Comparison of ENCODE assay signal across 14 cellular contexts in genomic region chr16:56870271-56870888, GRCh38. TPM values are rescaled to one million over a fixed set of nuclear protein-coding genes. Genes with fewer than 3 reads are reported as not detected.
DNase-seq lines count a peak whose midpoint lies in the region; ATAC-seq, FAIRE-seq and TF ChIP-seq lines count a peak whose summit lies in the region.
"Had no signal": no experiment of that assay in that cellular context is flagged by ENCODE, and none has a peak within 500 bp of the region (broad histone marks: within the 10 kb centered on the region; RNA-seq: fewer than 3 reads in every experiment).

No MANE protein-coding gene starts in this region.

- H3K4me3 ChIP-seq in KMS-11 (IDR thresholded peaks at IDR 0.05; ENCODE audit: insufficient read depth, low read depth, low read length) (no peak overlapping the region), osteoblast (ENCODE audit: insufficient read depth, low read length) (no peak overlapping the region)

- no peak overlapping the region for H3K9ac ChIP-seq in KMS-11

- peak overlapping the region; percentile 29 for H3K27ac Mint-ChIP-seq in dendritic cell treated with granulocyte-macrophage colony-stimulating factor and Interleukin-4, amounts not matched to agents 40 ng/mL and 50 ng/mL, for 4 days
- peak overlapping the region; percentile 97 for H3K27ac Mint-ChIP-seq in stimulated activated naive B cell treated with anti-CD40 and anti-IgM and Interleukin-4, amounts not matched to agents 10 μg/mL and 1 μg/mL and 100 μg/mL, for 72 hours

- TF ChIP-seq CTCF in KMS-11 (conservative IDR thresholded peaks at IDR 0.05; ENCODE audit: low read depth, low read length) (no peak), osteoblast (IDR thresholded peaks at IDR 0.05; ENCODE audit: extremely low read depth, low read depth, low read length) (no peak)

- ATAC-seq in stimulated activated naive B cell treated with anti-CD40 and anti-IgM and Interleukin-4, amounts not matched to agents 10 μg/mL and 1 μg/mL and 100 μg/mL, for 72 hours (replicated peaks) = peak; percentile 72 to 80

- H3K27ac ChIP-seq in KMS-11 (peak overlapping the region; percentile 52; the same call in 1 of the 2 replicates), osteoblast (ENCODE audit: low read depth, low read length) (no peak overlapping the region)

- H4K20me1 ChIP-seq in KMS-11 (ENCODE audit: insufficient read depth) (no peaks in the 10 kb centered on the region), osteoblast (ENCODE audit: insufficient read depth, low read length) (no peaks in the 10 kb centered on the region)

- H3K4me2 ChIP-seq in KMS-11 (peak overlapping the region; percentile 82; the same call in 1 of the 2 replicates), osteoblast (ENCODE audit: insufficient read depth, low read length) (no peak overlapping the region)

- H3K27me3 ChIP-seq in KMS-11 (ENCODE audit: insufficient read depth, low read depth) (no peaks in the 10 kb centered on the region), osteoblast (ENCODE audit: insufficient read depth, low read length) (no peaks in the 10 kb centered on the region)
- H3K27me3 ChIP-seq: BE2C had no signal

- H3K36me3 ChIP-seq in KMS-11 (ENCODE audit: insufficient read depth) (no peaks in the 10 kb centered on the region), osteoblast (ENCODE audit: insufficient read depth, low read length) (no peaks in the 10 kb centered on the region)
- H3K36me3 ChIP-seq: BE2C had no signal

- no peaks in the 10 kb centered on the region for H3K36me3 Mint-ChIP-seq in dendritic cell treated with granulocyte-macrophage colony-stimulating factor and Interleukin-4, amounts not matched to agents 40 ng/mL and 50 ng/mL, for 4 days (ENCODE audit: low read depth)
- peaks cover 2 to 16% of the 10 kb centered on the region in 2 donors for H3K36me3 Mint-ChIP-seq in stimulated activated naive B cell treated with anti-CD40 and anti-IgM and Interleukin-4, amounts not matched to agents 10 μg/mL and 1 μg/mL and 100 μg/mL, for 72 hours
- H3K36me3 Mint-ChIP-seq: CD8-positive, alpha-beta memory T cell had no signal

- peak; percentile 23 for FAIRE-seq in GM19239 (lab: Jason Lieb, UNC)

- DNase-seq in GM19239 (ENCODE audit: insufficient read length, low spot score) (no peak), osteoblast (ENCODE audit: insufficient read length, low spot score, missing footprints) (no peak), activated gamma-delta T cell treated with Interleukin-2 at 50 U/mL for 16 hours (no peak)
- DNase-seq in stimulated activated naive B cell treated with anti-CD40 and anti-IgM and Interleukin-4, amounts not matched to agents 10 μg/mL and 1 μg/mL and 100 μg/mL, for 72 hours = peak; percentile 54
- DNase-seq in stimulated activated naive CD4-positive, alpha-beta T cell treated with Interleukin-2 at 50 U/mL for 16 hours (lab: John Stamatoyannopoulos, UW) = no peak
- DNase-seq: NCI-H1436, NCI-H2029 treated with DMSO at 0.1 percent for 48 hours, NCI-H510A had no signal

- no peak overlapping the region for H3K4me3 Mint-ChIP-seq in dendritic cell treated with granulocyte-macrophage colony-stimulating factor and Interleukin-4, amounts not matched to agents 40 ng/mL and 50 ng/mL, for 4 days
- H3K4me3 Mint-ChIP-seq in stimulated activated naive B cell treated with anti-CD40 and anti-IgM and Interleukin-4, amounts not matched to agents 10 μg/mL and 1 μg/mL and 100 μg/mL, for 72 hours = peak overlapping the region; percentile 80 to 82
- H3K4me3 Mint-ChIP-seq: CD8-positive, alpha-beta memory T cell had no signal

- peaks cover 57% of the 10 kb centered on the region for H3K4me1 Mint-ChIP-seq in dendritic cell treated with granulocyte-macrophage colony-stimulating factor and Interleukin-4, amounts not matched to agents 40 ng/mL and 50 ng/mL, for 4 days (ENCODE audit: low read depth)
- H3K4me1 Mint-ChIP-seq in stimulated activated naive B cell treated with anti-CD40 and anti-IgM and Interleukin-4, amounts not matched to agents 10 μg/mL and 1 μg/mL and 100 μg/mL, for 72 hours = peaks cover 47 to 69% of the 10 kb centered on the region in 2 donors

- H3K4me1 ChIP-seq in KMS-11 (ENCODE audit: low read depth, poor library complexity, severe bottlenecking) (peaks cover 53% of the 10 kb centered on the region), osteoblast (ENCODE audit: insufficient read depth, low read length) (no peaks in the 10 kb centered on the region)

- intact Hi-C loops in dendritic cell treated with granulocyte-macrophage colony-stimulating factor and Interleukin-4, amounts not matched to agents 40 ng/mL and 50 ng/mL, for 4 days (cut with micrococcal nuclease) = loop anchor here (5.0 kb wide), 1 partner anchor 42 kb away; no protein-coding TSS in a partner anchor

- peaks cover 31% of the 10 kb centered on the region for H3K27me3 Mint-ChIP-seq in dendritic cell treated with granulocyte-macrophage colony-stimulating factor and Interleukin-4, amounts not matched to agents 40 ng/mL and 50 ng/mL, for 4 days
- no peaks in the 10 kb centered on the region for H3K27me3 Mint-ChIP-seq in stimulated activated naive B cell treated with anti-CD40 and anti-IgM and Interleukin-4, amounts not matched to agents 10 μg/mL and 1 μg/mL and 100 μg/mL, for 72 hours
- H3K27me3 Mint-ChIP-seq: CD8-positive, alpha-beta memory T cell had no signal

- no peaks in the 10 kb centered on the region for H3K9me3 ChIP-seq in osteoblast (ENCODE audit: low read depth, low read length)
- H3K9me3 ChIP-seq: BE2C had no signal

- no peak overlapping the region for H2AFZ ChIP-seq in KMS-11 (ENCODE audit: low read depth)
- no peak overlapping the region for H2AFZ ChIP-seq in osteoblast (ENCODE audit: low read length)

- no peaks in the 10 kb centered on the region for H3K79me2 ChIP-seq in KMS-11 (ENCODE audit: insufficient read depth, low read depth)
- no peaks in the 10 kb centered on the region for H3K79me2 ChIP-seq in osteoblast (ENCODE audit: insufficient read depth, low read length)

- H3K9me3 Mint-ChIP-seq in dendritic cell treated with granulocyte-macrophage colony-stimulating factor and Interleukin-4, amounts not matched to agents 40 ng/mL and 50 ng/mL, for 4 days = no peaks in the 10 kb centered on the region
- no peaks in the 10 kb centered on the region for H3K9me3 Mint-ChIP-seq in stimulated activated naive B cell treated with anti-CD40 and anti-IgM and Interleukin-4, amounts not matched to agents 10 μg/mL and 1 μg/mL and 100 μg/mL, for 72 hours
- H3K9me3 Mint-ChIP-seq: CD8-positive, alpha-beta memory T cell had no signal

RNA-seq across cellular contexts. Expression of gene SLC12A3, which starts 5.4 kb away (rescaled TPM):
- not detected in 2 replicates for total RNA-seq in osteoblast
- total RNA-seq: CD8-positive, alpha-beta memory T cell; PC-3; SK-MEL-5 had no signal
